Comparison of ENCODE assay signal across 18 cellular contexts in genomic region chr2:229578052-229578846, GRCh38.
"Had no signal": no experiment of that assay in that cellular context is flagged by ENCODE, and none has a peak within 500 bp of the region (broad histone marks: within the 10 kb centered on the region; RNA-seq: fewer than 3 reads in every experiment).

No MANE protein-coding gene starts in this region.

- H3K36me3 ChIP-seq: colonic mucosa, gastroesophageal sphincter, heart right ventricle, neutrophil, thoracic aorta, upper lobe of left lung had no signal

- ATAC-seq: gastroesophageal sphincter; heart right ventricle; naive thymus-derived CD4-positive, alpha-beta T cell; stimulated activated naive B cell treated with anti-CD40 and anti-IgM and Interleukin-4, amounts not matched to agents 10 μg/mL and 1 μg/mL and 100 μg/mL, for 72 hours had no signal

- H3K27me3 ChIP-seq: colonic mucosa, upper lobe of left lung had no signal

- H3K36me3 Mint-ChIP-seq: activated CD4-positive, alpha-beta memory T cell treated with anti-CD3 and anti-CD28 coated beads for 36 hours; activated naive CD8-positive, alpha-beta T cell treated with anti-CD3 and anti-CD28 coated beads for 36 hours; memory B cell; naive thymus-derived CD4-positive, alpha-beta T cell; stimulated activated naive B cell treated with anti-CD40 and anti-IgM and Interleukin-4, amounts not matched to agents 10 μg/mL and 1 μg/mL and 100 μg/mL, for 72 hours had no signal

- H3K9me3 ChIP-seq: colonic mucosa, gastroesophageal sphincter, heart right ventricle, neutrophil, thoracic aorta, upper lobe of left lung had no signal

- DNase-seq: activated CD4-positive, alpha-beta memory T cell treated with anti-CD3 and anti-CD28 coated beads for 36 hours; activated CD4-positive, alpha-beta T cell treated with anti-CD3 and anti-CD28 coated beads for 4 hours; activated naive CD8-positive, alpha-beta T cell treated with anti-CD3 and anti-CD28 coated beads for 36 hours; activated T-cell treated with anti-CD3 and anti-CD28 coated beads for 4 hours; amniotic stem cell; caudate nucleus; colonic mucosa; erythroblast; heart right ventricle; naive thymus-derived CD4-positive, alpha-beta T cell; stimulated activated naive B cell treated with anti-CD40 and anti-IgM and Interleukin-4, amounts not matched to agents 10 μg/mL and 1 μg/mL and 100 μg/mL, for 72 hours; upper lobe of left lung had no signal

- H3K4me1 ChIP-seq: colonic mucosa, gastroesophageal sphincter, parathyroid adenoma, upper lobe of left lung had no signal

- H3K4me1 Mint-ChIP-seq: activated naive CD8-positive, alpha-beta T cell treated with anti-CD3 and anti-CD28 coated beads for 36 hours; memory B cell; naive thymus-derived CD4-positive, alpha-beta T cell; stimulated activated naive B cell treated with anti-CD40 and anti-IgM and Interleukin-4, amounts not matched to agents 10 μg/mL and 1 μg/mL and 100 μg/mL, for 72 hours had no signal

- H3K4me3 ChIP-seq: colonic mucosa, gastroesophageal sphincter, heart right ventricle, thoracic aorta, upper lobe of left lung had no signal

- H3K9me3 Mint-ChIP-seq: activated CD4-positive, alpha-beta memory T cell treated with anti-CD3 and anti-CD28 coated beads for 36 hours; activated naive CD8-positive, alpha-beta T cell treated with anti-CD3 and anti-CD28 coated beads for 36 hours; memory B cell; naive thymus-derived CD4-positive, alpha-beta T cell; stimulated activated naive B cell treated with anti-CD40 and anti-IgM and Interleukin-4, amounts not matched to agents 10 μg/mL and 1 μg/mL and 100 μg/mL, for 72 hours; T-helper 2 cell treated with Interferon-gamma antibody and Interleukin-4, amounts not matched to agents 5 μg/mL and 100 μg/mL, for 36 hours had no signal

- H3K9ac ChIP-seq: parathyroid adenoma had no signal

- H3K27ac ChIP-seq: colonic mucosa, gastroesophageal sphincter, heart right ventricle, neutrophil, parathyroid adenoma, thoracic aorta, upper lobe of left lung had no signal

- H3K4me3 Mint-ChIP-seq: activated CD4-positive, alpha-beta memory T cell treated with anti-CD3 and anti-CD28 coated beads for 36 hours; activated naive CD8-positive, alpha-beta T cell treated with anti-CD3 and anti-CD28 coated beads for 36 hours; memory B cell; naive thymus-derived CD4-positive, alpha-beta T cell; stimulated activated naive B cell treated with anti-CD40 and anti-IgM and Interleukin-4, amounts not matched to agents 10 μg/mL and 1 μg/mL and 100 μg/mL, for 72 hours; T-helper 2 cell treated with Interferon-gamma antibody and Interleukin-4, amounts not matched to agents 5 μg/mL and 100 μg/mL, for 36 hours had no signal

- H3K27ac Mint-ChIP-seq: activated CD4-positive, alpha-beta memory T cell treated with anti-CD3 and anti-CD28 coated beads for 36 hours; activated naive CD8-positive, alpha-beta T cell treated with anti-CD3 and anti-CD28 coated beads for 36 hours; memory B cell; naive thymus-derived CD4-positive, alpha-beta T cell; stimulated activated naive B cell treated with anti-CD40 and anti-IgM and Interleukin-4, amounts not matched to agents 10 μg/mL and 1 μg/mL and 100 μg/mL, for 72 hours; T-helper 2 cell treated with Interferon-gamma antibody and Interleukin-4, amounts not matched to agents 5 μg/mL and 100 μg/mL, for 36 hours had no signal

- H2AFZ ChIP-seq: parathyroid adenoma had no signal

- H3K79me2 ChIP-seq: parathyroid adenoma had no signal
